Comparison of ENCODE assay signal across 8 cellular contexts in the genomic region with DNA sequence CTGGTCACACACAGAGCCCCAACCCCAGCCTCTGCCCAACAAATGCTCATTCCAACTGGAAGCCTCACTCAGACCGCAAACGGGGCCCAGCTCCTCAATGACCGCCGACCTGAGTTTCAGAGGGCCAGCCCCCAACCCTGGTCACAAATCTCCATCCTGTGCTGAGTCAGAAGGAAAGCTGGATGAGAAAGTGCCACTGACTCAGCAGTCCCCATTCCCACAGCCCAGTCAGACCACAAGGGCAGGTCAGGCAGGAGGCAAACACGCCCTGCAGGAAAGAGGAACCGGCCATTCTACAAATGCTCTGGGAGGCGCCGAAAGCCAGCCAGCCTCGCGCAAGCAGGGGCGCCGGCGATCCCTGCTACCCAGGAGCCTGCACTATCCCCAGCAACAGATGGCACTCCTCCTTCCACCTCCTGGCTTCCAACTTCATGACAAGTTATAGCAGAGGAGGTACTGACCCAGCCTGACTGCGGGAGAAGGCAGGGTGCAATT.
DNase-seq lines count a peak whose midpoint lies in the region; ATAC-seq and TF ChIP-seq lines count a peak whose summit lies in the region.

No MANE protein-coding gene starts in this region.

- H3K36me3 Mint-ChIP-seq in stimulated activated effector memory CD8-positive, alpha-beta T cell treated with anti-CD3 and anti-CD28 coated beads, Interleukin-12 subunit alpha, Interleukin-12 subunit beta, amount 100 ng/mL, for 72 hours: peaks cover 85% of the 10 kb centered on the region

- no peaks in the 10 kb centered on the region for H3K9me3 Mint-ChIP-seq in stimulated activated effector memory CD8-positive, alpha-beta T cell treated with anti-CD3 and anti-CD28 coated beads, Interleukin-12 subunit alpha, Interleukin-12 subunit beta, amount 100 ng/mL, for 72 hours

- TF ChIP-seq CTCF in fibroblast of pulmonary artery (IDR thresholded peaks at IDR 0.05; ENCODE audit: low read length, missing control alignments): no peak

- H3K4me3 Mint-ChIP-seq in stimulated activated effector memory CD8-positive, alpha-beta T cell treated with anti-CD3 and anti-CD28 coated beads, Interleukin-12 subunit alpha, Interleukin-12 subunit beta, amount 100 ng/mL, for 72 hours: no peak overlapping the region

- no peak overlapping the region for H3K4me3 ChIP-seq in fibroblast of pulmonary artery (replicated peaks; ENCODE audit: low read depth, low read length)

- DNase-seq in DMS53 (lab: John Stamatoyannopoulos, UW): peak; percentile 30
- DNase-seq in DMS53 treated with DMSO at 0.1 percent for 48 hours (lab: John Stamatoyannopoulos, UW; ENCODE audit: unreplicated experiment): no peak
- peak; percentile 63 for DNase-seq in T1000 (lab: John Stamatoyannopoulos, UW)
- DNase-seq in fibroblast of pulmonary artery (ENCODE audit: low read depth): peak; percentile 88
- no peak for DNase-seq in stimulated activated effector memory CD8-positive, alpha-beta T cell treated with anti-CD3 and anti-CD28 coated beads, Interleukin-12 subunit alpha, Interleukin-12 subunit beta, amount 100 ng/mL, for 72 hours (ENCODE audit: low spot score in 2 of 2)
- DNase-seq in NCI-H446 treated with DMSO at 0.1 percent for 48 hours (lab: John Stamatoyannopoulos, UW): no peak
- DNase-seq in T-helper 9 cell: no peak
- DNase-seq in NCI-H2081 (lab: John Stamatoyannopoulos, UW): no peak

- peaks cover 33% of the 10 kb centered on the region for H3K4me1 Mint-ChIP-seq in stimulated activated effector memory CD8-positive, alpha-beta T cell treated with anti-CD3 and anti-CD28 coated beads, Interleukin-12 subunit alpha, Interleukin-12 subunit beta, amount 100 ng/mL, for 72 hours

- ATAC-seq in stimulated activated effector memory CD8-positive, alpha-beta T cell treated with anti-CD3 and anti-CD28 coated beads, Interleukin-12 subunit alpha, Interleukin-12 subunit beta, amount 100 ng/mL, for 72 hours: no peak

- peak overlapping the region; percentile 89 for H3K27ac Mint-ChIP-seq in stimulated activated effector memory CD8-positive, alpha-beta T cell treated with anti-CD3 and anti-CD28 coated beads, Interleukin-12 subunit alpha, Interleukin-12 subunit beta, amount 100 ng/mL, for 72 hours

Comparison
In these comparisons a context has a peak if more than half of its experiments do, and no peak if none do; other contexts are left out.
1. DNase-seq: peak in DMS53 (single experiment), T1000 (single experiment) and fibroblast of pulmonary artery (single experiment); none in DMS53 treated with DMSO at 0.1 percent for 48 hours (single experiment), stimulated activated effector memory CD8-positive, alpha-beta T cell treated with anti-CD3 and anti-CD28 coated beads, Interleukin-12 subunit alpha, Interleukin-12 subunit beta, amount 100 ng/mL, for 72 hours (0 of 2), NCI-H446 treated with DMSO at 0.1 percent for 48 hours (single experiment), T-helper 9 cell (single experiment) and NCI-H2081 (0 of 2).